19 cellular contexts compared by ENCODE assay signal in genomic region chr7:102627271-102627904, GRCh38. TPM values are rescaled to one million over a fixed set of nuclear protein-coding genes. Genes with fewer than 3 reads are reported as not detected.
"Had no signal": no experiment of that assay in that cellular context is flagged by ENCODE, and none has a peak within 500 bp of the region (broad histone marks: within the 10 kb centered on the region; RNA-seq: fewer than 3 reads in every experiment).

No MANE protein-coding gene starts in this region.

RNA-seq across cellular contexts. Expression of gene SPDYE2B, which starts 22.7 kb away (rescaled TPM):
- total RNA-seq: chondrocyte; colonic mucosa; endodermal cell; esophagus muscularis mucosa; fibroblast of lung; foreskin keratinocyte; lower leg skin; mammary epithelial cell; mucosa of gallbladder; naive thymus-derived CD4-positive, alpha-beta T cell; osteocyte; prostate gland; renal cortical epithelial cell; smooth muscle cell; stomach; subcutaneous adipose tissue; temporal lobe; thyroid gland had no signal
- polyA plus RNA-seq: fibroblast of lung; foreskin keratinocyte; keratinocyte; mammary epithelial cell; naive thymus-derived CD4-positive, alpha-beta T cell; smooth muscle cell; stomach had no signal
